20 cellular contexts compared by ENCODE assay signal in the genomic region with DNA sequence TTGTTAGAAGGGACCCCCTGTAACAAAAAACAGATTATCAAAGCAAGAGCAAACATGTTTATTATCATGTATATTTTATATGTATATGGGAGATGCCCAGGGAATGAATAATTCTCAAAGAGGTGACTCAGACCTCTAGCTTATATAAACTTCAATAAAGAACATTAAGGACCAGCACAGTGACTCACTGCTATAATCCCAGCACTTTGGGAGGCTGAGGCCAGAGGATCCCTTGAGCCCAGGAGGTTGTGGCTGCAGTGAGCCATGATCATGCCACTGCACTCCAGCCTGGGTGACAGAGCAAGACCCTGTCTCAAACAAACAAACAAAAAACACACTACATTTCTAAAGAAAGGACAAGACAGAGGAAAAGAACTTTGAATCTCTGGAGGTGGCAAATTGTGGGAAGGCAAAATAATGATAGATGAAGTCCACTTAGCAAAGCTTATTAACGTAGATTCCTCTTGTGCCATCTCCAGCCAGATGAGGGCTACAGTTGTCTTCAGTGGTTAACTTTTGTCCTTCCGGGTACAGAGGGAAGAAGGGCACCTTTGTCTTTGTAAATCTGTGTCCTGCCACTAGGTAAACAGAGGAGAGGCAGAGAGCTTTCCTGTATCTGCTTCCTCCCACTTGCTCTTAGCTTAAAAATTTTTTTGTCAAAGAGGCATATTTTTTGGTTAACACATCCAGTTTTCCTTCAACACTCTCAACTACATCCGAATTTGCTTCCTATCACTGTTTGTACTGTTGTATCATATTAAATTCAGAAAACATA. TPM values are rescaled to one million over a fixed set of nuclear protein-coding genes. Genes with fewer than 3 reads are reported as not detected.
DNase-seq lines count a peak whose midpoint lies in the region; ATAC-seq and TF ChIP-seq lines count a peak whose summit lies in the region.
"Had no signal": no experiment of that assay in that cellular context is flagged by ENCODE, and none has a peak within 500 bp of the region (broad histone marks: within the 10 kb centered on the region; RNA-seq: fewer than 3 reads in every experiment).

No MANE protein-coding gene starts in this region.

- ATAC-seq in Panc1 (peak; percentile 58; the same call in 1 of the 2 replicates), HG03280 (IDR thresholded peaks at IDR 0.05; ENCODE audit: unreplicated experiment) (no peak), GM18907 (IDR thresholded peaks at IDR 0.05; ENCODE audit: unreplicated experiment) (no peak)
- ATAC-seq: stimulated activated effector memory CD8-positive, alpha-beta T cell treated with anti-CD3 and anti-CD28 coated beads, Interleukin-12 subunit alpha, Interleukin-12 subunit beta, amount 100 ng/mL, for 72 hours had no signal

- POLR2A ChIA-PET in Panc1 (lab: Charles Lee): no interaction called here

- no TSS peak for BruUV-seq in Panc1 (replicated peaks; lab: Mats Ljungman, UMichigan)

- in situ Hi-C loops in Panc1 (cut with HindIII; ENCODE audit: low pct_unique_long_range_greater_than_20kb, low sequenced_read_pairs): no loop called here

- H3K9me3 ChIP-seq in Panc1 (ENCODE audit: control insufficient read depth, insufficient read depth, low read depth, low read length) (no peaks in the 10 kb centered on the region), prostate gland (no peaks in the 10 kb centered on the region)
- H3K9me3 ChIP-seq: esophagus muscularis mucosa, ovary had no signal

- no peak overlapping the region for H3K4me3 Mint-ChIP-seq in endothelial cell (ENCODE audit: unreplicated experiment)
- H3K4me3 Mint-ChIP-seq: stimulated activated effector memory CD8-positive, alpha-beta T cell treated with anti-CD3 and anti-CD28 coated beads, Interleukin-12 subunit alpha, Interleukin-12 subunit beta, amount 100 ng/mL, for 72 hours; type B pancreatic cell had no signal

- intact Hi-C loops in Panc1 (cut with micrococcal nuclease; ENCODE audit: unreplicated experiment): no loop called here
- intact Hi-C loops in prostate gland (cut with DNase I): no loop called here

- CTCF ChIA-PET in Panc1 (lab: Charles Lee): interaction anchor here (0.6 kb wide), 1 partner anchor 113 kb away, joined by 3 read pairs; no protein-coding TSS in a partner anchor

- TF ChIP-seq POLR2A in prostate gland (IDR thresholded peaks at IDR 0.05): no peak

- no peaks in the 10 kb centered on the region for H3K36me3 Mint-ChIP-seq in endothelial cell (ENCODE audit: low read depth, unreplicated experiment)
- H3K36me3 Mint-ChIP-seq: stimulated activated effector memory CD8-positive, alpha-beta T cell treated with anti-CD3 and anti-CD28 coated beads, Interleukin-12 subunit alpha, Interleukin-12 subunit beta, amount 100 ng/mL, for 72 hours; type B pancreatic cell had no signal

- H3K4me1 ChIP-seq in Panc1 (ENCODE audit: control insufficient read depth, insufficient read depth, low read length) (no peaks in the 10 kb centered on the region), prostate gland (replicated peaks) (peaks cover 4% of the 10 kb centered on the region)

- H3K9me3 Mint-ChIP-seq in endothelial cell (ENCODE audit: unreplicated experiment): no peaks in the 10 kb centered on the region
- H3K9me3 Mint-ChIP-seq: stimulated activated effector memory CD8-positive, alpha-beta T cell treated with anti-CD3 and anti-CD28 coated beads, Interleukin-12 subunit alpha, Interleukin-12 subunit beta, amount 100 ng/mL, for 72 hours; type B pancreatic cell had no signal

- no peak for TF ChIP-seq CTCF in Panc1 (IDR thresholded peaks at IDR 0.05)
- TF ChIP-seq CTCF in endothelial cell (IDR thresholded peaks at IDR 0.05; ENCODE audit: unreplicated experiment): no peak
- peak in 1 of 4 experiments; percentile 3 for TF ChIP-seq CTCF in prostate gland (IDR thresholded peaks at IDR 0.05)

- H3K27ac ChIP-seq in Panc1 (ENCODE audit: low read length) (no peak overlapping the region), prostate gland (peak overlapping the region; percentile 15 to 66)
- H3K27ac ChIP-seq: esophagus muscularis mucosa, ovary, SK-N-MC had no signal

- 55% methylated on average over 3 of the region's 3 CpGs for WGBS in prostate gland

- peak overlapping the region; percentile 24 for H3K27ac Mint-ChIP-seq in endothelial cell (ENCODE audit: unreplicated experiment)
- H3K27ac Mint-ChIP-seq: stimulated activated effector memory CD8-positive, alpha-beta T cell treated with anti-CD3 and anti-CD28 coated beads, Interleukin-12 subunit alpha, Interleukin-12 subunit beta, amount 100 ng/mL, for 72 hours; type B pancreatic cell had no signal

- H3K4me1 Mint-ChIP-seq in endothelial cell (ENCODE audit: unreplicated experiment): peaks cover 10% of the 10 kb centered on the region

- no peaks in the 10 kb centered on the region for H3K36me3 ChIP-seq in Panc1 (ENCODE audit: control insufficient read depth, insufficient read depth, low read length)
- H3K36me3 ChIP-seq in prostate gland: no peaks in the 10 kb centered on the region
- H3K36me3 ChIP-seq: esophagus muscularis mucosa, ovary had no signal

- DNase-seq in NCI-H1417 (lab: John Stamatoyannopoulos, UW) (peak in 2 of 3 experiments; percentile 0 to 11), NCI-H1417 treated with DMSO at 0.1 percent for 48 hours (lab: John Stamatoyannopoulos, UW) (no peak), Panc1 (ENCODE audit: low read depth, low spot score) (no peak), endothelial cell (ENCODE audit: low spot score) (no peak), prostate gland (ENCODE audit: low spot score) (no peak)
- DNase-seq in stimulated activated CD4-positive, alpha-beta T cell treated with anti-CD3 and anti-CD28 coated beads, Interleukin-12 subunit alpha, Interleukin-12 subunit beta, amount 100 ng/mL, for 4 hours: no peak
- DNase-seq: anterior cingulate cortex, cortex of kidney, DND-41, H7, head of caudate nucleus, NCI-H1048, ovary had no signal

- no peaks in the 10 kb centered on the region for H3K27me3 ChIP-seq in Panc1 (ENCODE audit: control insufficient read depth, insufficient read depth, low read length)
- H3K27me3 ChIP-seq in prostate gland (replicated peaks; ENCODE audit: insufficient read depth): no peaks in the 10 kb centered on the region
- H3K27me3 ChIP-seq: esophagus muscularis mucosa, ovary had no signal

- H3K27me3 Mint-ChIP-seq in endothelial cell (ENCODE audit: unreplicated experiment): peaks cover 2% of the 10 kb centered on the region
- H3K27me3 Mint-ChIP-seq: type B pancreatic cell had no signal

- no peak overlapping the region for H3K4me3 ChIP-seq in Panc1 (ENCODE audit: low read depth in 2 of 2, low read length in 2 of 2)
- H3K4me3 ChIP-seq in prostate gland: no peak overlapping the region
- H3K4me3 ChIP-seq: esophagus muscularis mucosa, ovary, SK-N-MC, skin epidermis had no signal

RNA-seq across cellular contexts. Expression of a gene that starts 7.5 kb away (rescaled TPM):
- total RNA-seq in Panc1 (2021; ENCODE audit: unreplicated experiment) (33.2 TPM), endothelial cell (ENCODE audit: unreplicated experiment) (10.1 TPM), prostate gland (10 to 100 TPM; 18.4 to 23.5 TPM)
- 14.4 TPM for polyA plus RNA-seq in Panc1 (2012; ENCODE audit: insufficient read length)

RNA-seq across cellular contexts. Expression of a gene that starts 57.2 kb away (rescaled TPM):
- 0.28 TPM for total RNA-seq in Panc1 (2021; ENCODE audit: unreplicated experiment)
- polyA plus RNA-seq in Panc1 (2012; ENCODE audit: insufficient read length): 0.16 TPM
- total RNA-seq in endothelial cell (ENCODE audit: unreplicated experiment): 33.7 TPM
- 1 to 10 TPM; 3.1 to 3.8 TPM for total RNA-seq in prostate gland

Comparison
In these comparisons a context has a peak if more than half of its experiments do, and no peak if none do; other contexts are left out.
1. DNase-seq: peak in NCI-H1417 (2 of 3); none in NCI-H1417 treated with DMSO at 0.1 percent for 48 hours (single experiment), Panc1 (single experiment), endothelial cell (single experiment), prostate gland (single experiment) and stimulated activated CD4-positive, alpha-beta T cell treated with anti-CD3 and anti-CD28 coated beads, Interleukin-12 subunit alpha, Interleukin-12 subunit beta, amount 100 ng/mL, for 4 hours (single experiment).